8 cellular contexts compared by ENCODE assay signal in the genomic region with DNA sequence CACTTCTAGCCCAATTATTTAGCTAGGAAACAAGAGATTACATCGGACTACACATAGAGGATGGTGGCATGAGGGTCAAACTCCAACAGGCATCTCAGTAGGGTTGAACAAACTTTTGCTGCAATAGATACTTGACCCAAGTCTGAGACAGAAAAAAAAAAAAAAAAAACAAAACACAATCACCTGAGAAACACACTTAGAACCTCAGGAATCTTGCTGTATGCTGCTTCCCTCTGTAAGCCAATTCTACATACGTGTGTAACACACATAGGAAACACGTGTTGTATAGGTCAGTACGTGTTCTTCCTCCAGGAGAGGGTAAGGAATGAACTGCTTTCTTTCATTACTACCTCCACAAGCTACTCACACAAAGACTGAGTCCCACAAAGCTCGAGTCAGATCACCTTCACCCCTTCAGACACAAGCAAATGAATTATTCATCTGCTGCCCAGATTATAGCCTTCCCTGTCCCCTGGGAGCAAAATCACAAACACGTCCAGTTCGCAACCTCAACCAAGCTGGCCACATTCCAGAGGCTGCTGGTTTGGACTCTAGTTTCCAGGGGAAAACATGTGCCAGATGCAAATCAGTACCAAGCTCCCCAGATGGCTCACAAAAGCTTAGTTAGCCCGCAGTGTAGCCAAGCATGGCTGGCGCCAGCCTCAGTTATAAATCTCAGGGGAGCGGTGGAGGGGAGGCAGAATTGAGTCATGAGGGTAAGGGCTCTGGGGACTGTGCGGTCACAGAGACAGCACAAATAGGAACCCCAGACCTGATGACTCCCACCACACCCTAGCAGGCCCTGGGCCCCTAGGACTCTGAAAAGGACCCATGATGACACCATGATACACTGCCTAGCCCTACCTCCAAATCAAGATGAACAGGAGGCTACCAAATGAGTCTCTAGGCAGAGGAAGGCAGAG. TPM values are rescaled to one million over a fixed set of nuclear protein-coding genes. Genes with fewer than 3 reads are reported as not detected.
DNase-seq lines count a peak whose midpoint lies in the region; ATAC-seq and TF ChIP-seq lines count a peak whose summit lies in the region.

No MANE protein-coding gene starts in this region.

- ATAC-seq in GM19043 (IDR thresholded peaks at IDR 0.05; ENCODE audit: low read depth, unreplicated experiment) = peak; percentile 91
- ATAC-seq in HG03135 (IDR thresholded peaks at IDR 0.05; ENCODE audit: unreplicated experiment) = peak; percentile 85

- no peaks in the 10 kb centered on the region for H3K27me3 ChIP-seq in SJCRH30

- H3K36me3 ChIP-seq in SJCRH30 = peaks cover 6% of the 10 kb centered on the region; the same call in 1 of the 2 replicates

- H3K4me3 ChIP-seq in SJCRH30 = no peak overlapping the region
- H3K4me3 ChIP-seq in foreskin fibroblast (ENCODE audit: low read depth in 1 of 2, low read length in 2 of 2) = no peak overlapping the region

- no peaks in the 10 kb centered on the region for H3K9me3 ChIP-seq in SJCRH30 (replicated peaks)

- peaks cover 23% of the 10 kb centered on the region for H3K4me1 ChIP-seq in SJCRH30

- TF ChIP-seq CTCF in foreskin fibroblast (IDR thresholded peaks at IDR 0.05; ENCODE audit: low read depth, low read length) = no peak

- H3K27ac ChIP-seq in SJCRH30 = peak overlapping the region; percentile 5; the same call in 1 of the 2 replicates

- DNase-seq in COLO668 (lab: John Stamatoyannopoulos, UW; ENCODE audit: unreplicated experiment) (peak; percentile 7), SJCRH30 (peak; percentile 87 to 88), foreskin fibroblast (peak; percentile 94 to 97), pons (ENCODE audit: low spot score) (peak; percentile 97), NK-92 (lab: John Stamatoyannopoulos, UW; ENCODE audit: unreplicated experiment) (no peak)
- DNase-seq in activated naive CD4-positive, alpha-beta T cell treated with anti-CD3 and anti-CD28 coated beads, Interleukin-2, amount 50 U/mL, for 16 hours = no peak

RNA-seq across cellular contexts. Expression of a gene that starts 15.1 kb away (rescaled TPM):
- total RNA-seq in SJCRH30 (2014; rRNA removed; shearing (Covaris generic)) = 172 and 181 TPM in 2 replicates

Comparison
In these comparisons a context has a peak if more than half of its experiments do, and no peak if none do; other contexts are left out.
1. DNase-seq: peak in COLO668 (single experiment), SJCRH30 (2 of 2), foreskin fibroblast (2 of 2) and pons (single experiment); none in NK-92 (single experiment) and activated naive CD4-positive, alpha-beta T cell treated with anti-CD3 and anti-CD28 coated beads, Interleukin-2, amount 50 U/mL, for 16 hours (single experiment).